ENCODE assay signal across 20 cellular contexts in the genomic region with DNA sequence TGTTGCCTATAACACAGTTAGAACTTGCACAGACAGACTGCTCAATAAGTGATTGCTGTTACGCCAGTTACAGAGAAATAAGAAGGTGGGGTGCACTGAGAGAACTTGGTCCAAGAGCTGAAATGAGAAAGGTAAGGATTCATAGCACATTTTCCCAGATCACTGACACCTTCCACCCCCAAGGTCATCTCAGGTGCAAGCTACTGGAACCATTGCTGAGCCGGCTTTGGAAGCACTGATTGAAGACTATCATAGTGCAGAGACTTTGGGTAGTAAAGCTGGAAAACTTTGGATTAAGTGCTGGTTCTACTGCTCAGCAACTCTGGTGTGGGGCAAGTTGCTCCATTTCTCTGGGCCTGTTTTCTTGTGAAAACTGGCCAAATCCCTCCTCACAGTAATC. TPM values are rescaled to one million over a fixed set of nuclear protein-coding genes. Genes with fewer than 3 reads are reported as not detected.
A peak's percentile ranks its signal among the peaks of the same experiment; 100 is the strongest.
DNase-seq lines count a peak whose midpoint lies in the region; ATAC-seq and TF ChIP-seq lines count a peak whose summit lies in the region.
"Had no signal": no experiment of that assay in that cellular context is flagged by ENCODE, and none has a peak within 500 bp of the region (broad histone marks: within the 10 kb centered on the region; RNA-seq: fewer than 3 reads in every experiment).

No MANE protein-coding gene starts in this region.

- H3K9me3 Mint-ChIP-seq in activated T-helper 17 cell treated with anti-CD3 and anti-CD28 coated beads, Interleukin-2, amount 50 U/mL, for 72 hours, result no peaks in the 10 kb centered on the region
- H3K9me3 Mint-ChIP-seq: CD4-positive, alpha-beta T cell had no signal

- H3K27me3 Mint-ChIP-seq in activated T-helper 17 cell treated with anti-CD3 and anti-CD28 coated beads, Interleukin-2, amount 50 U/mL, for 72 hours, result no peaks in the 10 kb centered on the region
- H3K27me3 Mint-ChIP-seq: CD4-positive, alpha-beta T cell had no signal

- H3K36me3 Mint-ChIP-seq in activated T-helper 17 cell treated with anti-CD3 and anti-CD28 coated beads, Interleukin-2, amount 50 U/mL, for 72 hours (ENCODE audit: low read depth), result peaks cover 18% of the 10 kb centered on the region

- intact Hi-C loops in Right ventricle myocardium superior (cut with DNase I), result loop anchor here (5.0 kb wide), 1 partner anchor 37 kb away; a partner anchor contains a TSS

- H3K9ac ChIP-seq in subcutaneous abdominal adipose tissue (ENCODE audit: low read length in 5 of 5), result peak overlapping the region in 4 of 5 donors; percentile 5 to 66 (median 46)
- H3K9ac ChIP-seq: GM23248 had no signal

- H3K36me3 ChIP-seq in right atrium auricular region (peaks cover 5% of the 10 kb centered on the region), gastroesophageal sphincter (peaks cover 0 to 8% of the 10 kb centered on the region in 2 donors), subcutaneous abdominal adipose tissue (ENCODE audit: control insufficient read depth in 5 of 5, insufficient read depth in 5 of 5, low read length in 5 of 5) (peaks cover 0 to 12% (median 10%) of the 10 kb centered on the region in 5 donors)
- H3K36me3 ChIP-seq: SJCRH30 had no signal

- TF ChIP-seq EP300 in gastroesophageal sphincter (IDR thresholded peaks at IDR 0.05), result no peak

- ATAC-seq in Right ventricle myocardium superior (ENCODE audit: poor library complexity) (no peak), gastroesophageal sphincter (no peak), GM18907 (IDR thresholded peaks at IDR 0.05; ENCODE audit: unreplicated experiment) (no peak)
- ATAC-seq in activated T-helper 17 cell treated with anti-CD3 and anti-CD28 coated beads, Interleukin-2, amount 50 U/mL, for 72 hours (replicated peaks), result no peak
- ATAC-seq: Panc1 had no signal

- TF ChIP-seq CTCF in right atrium auricular region (IDR thresholded peaks at IDR 0.05), result no peak
- no peak for TF ChIP-seq CTCF in gastroesophageal sphincter (IDR thresholded peaks at IDR 0.05)

- H3K4me3 ChIP-seq in right atrium auricular region, result no peak overlapping the region
- no peak overlapping the region for H3K4me3 ChIP-seq in gastroesophageal sphincter
- no peak overlapping the region for H3K4me3 ChIP-seq in subcutaneous abdominal adipose tissue (ENCODE audit: low read depth in 1 of 5, low read length in 5 of 5)
- H3K4me3 ChIP-seq: GM23248, HAP-1, SJCRH30 had no signal

- H3K4me3 Mint-ChIP-seq in activated T-helper 17 cell treated with anti-CD3 and anti-CD28 coated beads, Interleukin-2, amount 50 U/mL, for 72 hours, result no peak overlapping the region
- H3K4me3 Mint-ChIP-seq: CD4-positive, alpha-beta T cell had no signal

- DNase-seq in right atrium auricular region (ENCODE audit: low spot score) (no peak), Right ventricle myocardium superior (no peak)
- no peak for DNase-seq in stimulated activated naive CD4-positive, alpha-beta T cell treated with Interleukin-2 at 50 U/mL for 16 hours (lab: John Stamatoyannopoulos, UW)
- DNase-seq: CD4-positive, alpha-beta T cell; COR-L47; GM23248; KG1; NCI-H1092 treated with DMSO at 0.1 percent for 48 hours; NCI-H1436 treated with DMSO at 0.1 percent for 48 hours; NCI-H2029; NCI-H2227 treated with DMSO at 0.1 percent for 48 hours; NCI-H510A; SJCRH30 had no signal

- no peak for TF ChIP-seq POLR2A in gastroesophageal sphincter (IDR thresholded peaks at IDR 0.05)

- H3K9me3 ChIP-seq in right atrium auricular region, result no peaks in the 10 kb centered on the region
- no peaks in the 10 kb centered on the region for H3K9me3 ChIP-seq in gastroesophageal sphincter
- no peaks in the 10 kb centered on the region for H3K9me3 ChIP-seq in subcutaneous abdominal adipose tissue (ENCODE audit: control insufficient read depth in 5 of 5, low read length in 5 of 5)
- H3K9me3 ChIP-seq: HAP-1, SJCRH30 had no signal

- peak overlapping the region; percentile 7 for H3K27ac Mint-ChIP-seq in activated T-helper 17 cell treated with anti-CD3 and anti-CD28 coated beads, Interleukin-2, amount 50 U/mL, for 72 hours
- H3K27ac Mint-ChIP-seq: CD4-positive, alpha-beta T cell had no signal

- H3K27ac ChIP-seq in right atrium auricular region, result peak overlapping the region; percentile 69 to 83
- peak overlapping the region in 3 of 4 donors; percentile 6 to 60 (median 52) for H3K27ac ChIP-seq in gastroesophageal sphincter
- H3K27ac ChIP-seq in subcutaneous abdominal adipose tissue (ENCODE audit: low read depth, low read length), result peak overlapping the region; percentile 87
- H3K27ac ChIP-seq: GM23248, HL-60, SJCRH30 had no signal

- H3K27me3 ChIP-seq in right atrium auricular region (no peaks in the 10 kb centered on the region), gastroesophageal sphincter (no peaks in the 10 kb centered on the region), subcutaneous abdominal adipose tissue (ENCODE audit: control insufficient read depth in 5 of 5, insufficient read depth in 4 of 5, low read length in 5 of 5) (no peaks in the 10 kb centered on the region)
- H3K27me3 ChIP-seq: SJCRH30 had no signal

- peaks cover 22% of the 10 kb centered on the region for H3K4me1 Mint-ChIP-seq in activated T-helper 17 cell treated with anti-CD3 and anti-CD28 coated beads, Interleukin-2, amount 50 U/mL, for 72 hours

- H3K4me1 ChIP-seq in right atrium auricular region (peaks cover 0 to 72% of the 10 kb centered on the region in 2 donors), gastroesophageal sphincter (peaks cover 5 to 85% (median 32%) of the 10 kb centered on the region in 3 donors), subcutaneous abdominal adipose tissue (ENCODE audit: control insufficient read depth in 5 of 5, insufficient read depth in 5 of 5, low read length in 5 of 5) (peaks cover 14 to 54% (median 44%) of the 10 kb centered on the region in 5 donors)
- H3K4me1 ChIP-seq: SJCRH30 had no signal

- WGBS in gastroesophageal sphincter (ENCODE audit: low coverage in 1 of 2), 2 donors, result 60% methylated on average over 1 of the region's 2 CpGs; no CpG with 5 or more reads in 1 of the 2 donors

RNA-seq across cellular contexts. Expression of a gene that starts 38.1 kb away (rescaled TPM):
- 10 to 100 TPM; 15.0 to 18.8 TPM for total RNA-seq in right atrium auricular region
- total RNA-seq in Right ventricle myocardium superior, result 11.7 TPM
- 10 to 100 TPM; 23.1 to 25.9 TPM for total RNA-seq in activated T-helper 17 cell treated with anti-CD3 and anti-CD28 coated beads, Interleukin-2, amount 50 U/mL, for 72 hours
- total RNA-seq in gastroesophageal sphincter, result 10 to 100 TPM; 18.3 to 24.6 (median 20.4) TPM
